12 cellular contexts compared by ENCODE assay signal in the genomic region with DNA sequence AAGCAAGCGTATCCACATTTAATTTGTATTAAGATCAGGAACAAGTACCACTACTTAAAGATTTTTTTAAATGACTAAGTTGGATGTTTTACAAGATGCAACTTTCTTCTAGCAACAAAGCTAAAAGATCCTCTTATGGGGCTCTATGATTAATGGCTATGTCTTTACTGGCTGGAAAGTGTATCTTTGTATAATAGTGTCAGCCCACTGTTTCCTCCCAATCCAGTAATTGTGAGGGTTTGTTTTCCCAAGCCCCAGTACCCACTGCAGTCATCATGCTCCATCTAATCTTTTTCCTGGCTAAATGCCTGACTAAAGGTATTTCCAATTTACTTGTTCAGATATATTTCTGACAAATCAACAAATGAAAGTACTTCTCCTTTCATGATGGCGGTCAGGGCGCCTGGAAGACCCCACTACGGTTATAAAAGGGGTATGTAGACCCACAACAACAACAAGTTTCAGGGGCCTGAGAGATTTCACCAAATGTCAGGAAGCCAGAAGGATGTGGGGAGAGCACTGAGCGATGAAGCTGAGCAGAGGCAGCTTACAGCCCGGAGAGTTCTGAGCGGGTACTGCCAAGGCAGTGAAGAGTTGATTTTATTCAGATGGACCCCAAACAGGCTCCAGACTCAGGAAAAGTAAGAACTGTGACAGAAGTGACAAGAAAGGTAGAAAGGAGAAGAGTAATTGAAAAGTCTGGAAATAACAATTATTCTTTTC.
DNase-seq lines count a peak whose midpoint lies in the region; ATAC-seq and TF ChIP-seq lines count a peak whose summit lies in the region.
"Had no signal": no experiment of that assay in that cellular context is flagged by ENCODE, and none has a peak within 500 bp of the region (broad histone marks: within the 10 kb centered on the region; RNA-seq: fewer than 3 reads in every experiment).

No MANE protein-coding gene starts in this region.

- peak overlapping the region; percentile 69 to 91 (median 75) for H3K4me3 Mint-ChIP-seq in CD8-positive, alpha-beta memory T cell
- H3K4me3 Mint-ChIP-seq in naive thymus-derived CD8-positive, alpha-beta T cell, result peak overlapping the region; percentile 58 to 86 (median 70)

- H3K27ac ChIP-seq in CD8-positive, alpha-beta memory T cell (ENCODE audit: low read depth, low read length), result peak overlapping the region; percentile 27
- H3K27ac ChIP-seq in ascending aorta, result peak overlapping the region; percentile 18 to 44
- H3K27ac ChIP-seq: epithelial cell of prostate, VCaP had no signal

- TF ChIP-seq CTCF in ascending aorta (IDR thresholded peaks at IDR 0.05) (no peak), BE2C (IDR thresholded peaks at IDR 0.05; ENCODE audit: low read depth, low read length) (no peak)

- peaks cover 0 to 77% (median 0%) of the 10 kb centered on the region in 3 donors for H3K4me1 Mint-ChIP-seq in CD8-positive, alpha-beta memory T cell
- H3K4me1 Mint-ChIP-seq in naive thymus-derived CD8-positive, alpha-beta T cell, result peaks cover 31 to 90% (median 84%) of the 10 kb centered on the region in 4 donors

- no peaks in the 10 kb centered on the region for H3K9me3 ChIP-seq in CD8-positive, alpha-beta memory T cell (ENCODE audit: low read length)
- H3K9me3 ChIP-seq in ascending aorta, result no peaks in the 10 kb centered on the region
- no peaks in the 10 kb centered on the region for H3K9me3 ChIP-seq in BE2C

- no peaks in the 10 kb centered on the region for H3K9me3 Mint-ChIP-seq in CD8-positive, alpha-beta memory T cell
- no peaks in the 10 kb centered on the region for H3K9me3 Mint-ChIP-seq in naive thymus-derived CD8-positive, alpha-beta T cell

- H3K27ac Mint-ChIP-seq in CD8-positive, alpha-beta memory T cell, result peak overlapping the region in 7 of 8 donors; percentile 89 to 100 (median 97)
- peak overlapping the region in 9 of 10 donors; percentile 84 to 96 (median 92) for H3K27ac Mint-ChIP-seq in naive thymus-derived CD8-positive, alpha-beta T cell

- H3K36me3 ChIP-seq in CD8-positive, alpha-beta memory T cell (ENCODE audit: insufficient read depth, low read length), result no peaks in the 10 kb centered on the region
- H3K36me3 ChIP-seq in ascending aorta, result peaks cover 0 to 20% of the 10 kb centered on the region in 2 donors
- peaks cover 4% of the 10 kb centered on the region; the same call in 1 of the 2 replicates for H3K36me3 ChIP-seq in BE2C

- no peak overlapping the region for H3K4me3 ChIP-seq in CD8-positive, alpha-beta memory T cell (ENCODE audit: low read length)
- H3K4me3 ChIP-seq in Jurkat, Clone E6-1 (ENCODE audit: low read length), result no peak overlapping the region
- H3K4me3 ChIP-seq in ascending aorta (no peak overlapping the region), BE2C (ENCODE audit: low read depth, low read length) (no peak overlapping the region)

- no peaks in the 10 kb centered on the region for H3K27me3 Mint-ChIP-seq in CD8-positive, alpha-beta memory T cell
- no peaks in the 10 kb centered on the region for H3K27me3 Mint-ChIP-seq in naive thymus-derived CD8-positive, alpha-beta T cell

- CTCF ChIA-PET in CD8-positive, alpha-beta memory T cell (lab: Charles Lee), result interaction anchor here (1.0 to 4.9 kb wide), 6 partner anchors 9 to 114 kb away, joined by 3 to 56 read pairs (median 4); no protein-coding TSS in a partner anchor

- no peak for DNase-seq in CD8-positive, alpha-beta memory T cell
- peak; percentile 8 for DNase-seq in Jurkat, Clone E6-1 (ENCODE audit: low read depth, low spot score)
- DNase-seq in ascending aorta (ENCODE audit: low spot score in 2 of 2), result no peak
- peak in 2 of 10 donors; percentile 11 to 13 for DNase-seq in naive thymus-derived CD8-positive, alpha-beta T cell
- DNase-seq in left colon, result no peak
- DNase-seq in BE2C, result no peak
- no peak for DNase-seq in SIG-M5 treated with dmso at 0.1 percent for 504 hours (lab: John Stamatoyannopoulos, UW; ENCODE audit: unreplicated experiment)
- DNase-seq: HCEC 1CT, NCI-H1092 treated with DMSO at 0.1 percent for 48 hours had no signal

- intact Hi-C loops in ascending aorta (cut with DNase I), result no loop called here
- intact Hi-C loops in left colon (cut with DNase I, micrococcal nuclease), result no loop called here

- peak; percentile 15 to 22 for ATAC-seq in naive thymus-derived CD8-positive, alpha-beta T cell
- no peak for ATAC-seq in left colon
- ATAC-seq in HG03280 (IDR thresholded peaks at IDR 0.05; ENCODE audit: unreplicated experiment), result no peak

- H3K27me3 ChIP-seq in CD8-positive, alpha-beta memory T cell (ENCODE audit: insufficient read depth, low read length, poor library complexity, severe bottlenecking), result no peaks in the 10 kb centered on the region
- H3K27me3 ChIP-seq in ascending aorta (no peaks in the 10 kb centered on the region), BE2C (no peaks in the 10 kb centered on the region)

- H3K36me3 Mint-ChIP-seq in CD8-positive, alpha-beta memory T cell, result peaks cover 0 to 76% (median 12%) of the 10 kb centered on the region in 3 donors
- peaks cover 5 to 44% (median 10%) of the 10 kb centered on the region in 3 donors for H3K36me3 Mint-ChIP-seq in naive thymus-derived CD8-positive, alpha-beta T cell

- peaks cover 84% of the 10 kb centered on the region for H3K4me1 ChIP-seq in CD8-positive, alpha-beta memory T cell (ENCODE audit: insufficient read depth, low read length)
- H3K4me1 ChIP-seq in ascending aorta (peaks cover 4 to 18% of the 10 kb centered on the region in 2 donors), BE2C (no peaks in the 10 kb centered on the region)

- POLR2A ChIA-PET in CD8-positive, alpha-beta memory T cell (lab: Charles Lee), result interaction anchor here (0.8 to 3.0 kb wide), 7 partner anchors 9 to 150 kb away, joined by 3 to 11 read pairs (median 4); no protein-coding TSS in a partner anchor
- POLR2A ChIA-PET in naive thymus-derived CD8-positive, alpha-beta T cell (lab: Charles Lee), result no interaction called here

Comparison
In these comparisons a context has a peak if more than half of its experiments do, and no peak if none do; other contexts are left out.
1. ATAC-seq: peak in naive thymus-derived CD8-positive, alpha-beta T cell (2 of 2); none in left colon (single experiment) and HG03280 (single experiment).